Comparison of ENCODE assay signal across 8 cellular contexts in genomic region chr17:40287494-40288369, GRCh38. TPM values are rescaled to one million over a fixed set of nuclear protein-coding genes. Genes with fewer than 3 reads are reported as not detected.
DNase-seq lines count a peak whose midpoint lies in the region; ATAC-seq and TF ChIP-seq lines count a peak whose summit lies in the region.

Gene CDC6 (plus strand): TSS chr17:40287879. CDS start chr17:40289421, 1,542 bp downstream.

- peaks cover 52% of the 10 kb centered on the region for H3K4me1 Mint-ChIP-seq in activated CD4-positive, alpha-beta T cell treated with anti-CD3 and anti-CD28 coated beads, Interleukin-2, amount 10 ng/mL, durations not matched to agents 7 days and 5 days
- H3K4me1 Mint-ChIP-seq in dendritic cell treated with granulocyte-macrophage colony-stimulating factor and Interleukin-4, amounts not matched to agents 40 ng/mL and 50 ng/mL, for 4 days (ENCODE audit: low read depth), result peaks cover 9% of the 10 kb centered on the region

- H3K4me3 Mint-ChIP-seq in activated CD4-positive, alpha-beta T cell treated with anti-CD3 and anti-CD28 coated beads, Interleukin-2, amount 10 ng/mL, durations not matched to agents 7 days and 5 days, result peak within 1 kb of the TSS; percentile 99
- H3K4me3 Mint-ChIP-seq in dendritic cell treated with granulocyte-macrophage colony-stimulating factor and Interleukin-4, amounts not matched to agents 40 ng/mL and 50 ng/mL, for 4 days, result peak within 1 kb of the TSS; percentile 98

- H4K20me1 ChIP-seq in BLaER1, result peaks cover 11% of the 10 kb centered on the region; the same call in 1 of the 2 replicates

- H3K9me3 ChIP-seq in BLaER1 (no peaks in the 10 kb centered on the region), left lung (no peaks in the 10 kb centered on the region)

- peak within 1 kb of the TSS; percentile 97 for H3K9ac ChIP-seq in BLaER1

- CTCF ChIA-PET in activated CD4-positive, alpha-beta T cell treated with anti-CD3 and anti-CD28 coated beads, Interleukin-2, amount 10 ng/mL, durations not matched to agents 7 days and 5 days (lab: Charles Lee), result interaction anchor here (0.6 to 1.6 kb wide), 8 partner anchors 17 to 307 kb away, joined by 3 to 6 read pairs (median 4); partner anchors contain the start of gene PSMD3

- intact Hi-C loops in dendritic cell treated with granulocyte-macrophage colony-stimulating factor and Interleukin-4, amounts not matched to agents 40 ng/mL and 50 ng/mL, for 4 days (cut with micrococcal nuclease), result loop anchor here (2.0 kb wide), 1 partner anchor 69 kb away; the partner anchor contains the start of gene WIPF2
- intact Hi-C loops in left lung (cut with DNase I), result loop anchor here in 1 of 2 donors (5.0 kb wide), 1 partner anchor 80 kb away; no protein-coding TSS in a partner anchor

- peak within 1 kb of the TSS; percentile 91 for H3K4me3 ChIP-seq in BLaER1
- peak within 1 kb of the TSS; percentile 54 to 69 for H3K4me3 ChIP-seq in left lung

- ATAC-seq in GM19328 (IDR thresholded peaks at IDR 0.05; ENCODE audit: unreplicated experiment), result peak; percentile 92
- ATAC-seq in HG03520 (IDR thresholded peaks at IDR 0.05; ENCODE audit: unreplicated experiment), result peak; percentile 93
- ATAC-seq in left lung, result peak; percentile 93

- POLR2A ChIA-PET in activated CD4-positive, alpha-beta T cell treated with anti-CD3 and anti-CD28 coated beads, Interleukin-2, amount 10 ng/mL, durations not matched to agents 7 days and 5 days (lab: Charles Lee), result interaction anchor here (0.6 to 1.1 kb wide), 5 partner anchors 13 to 655 kb away, joined by 3 to 4 read pairs (median 3); partner anchors contain the start of gene WIPF2

- DNase-seq in NCI-H69 (lab: John Stamatoyannopoulos, UW) (peak; percentile 98), left lung (peak; percentile 98 to 99)
- peak; percentile 100 for DNase-seq in activated CD4-positive, alpha-beta T cell treated with anti-CD3 and anti-CD28 coated beads, Interleukin-2, amount 10 ng/mL, durations not matched to agents 7 days and 5 days
- peak; percentile 97 to 98 for DNase-seq in stimulated activated CD4-positive, alpha-beta T cell treated with anti-CD3 and anti-CD28 coated beads, Interleukin-2, amount 100 ng/mL, for 48 hours

- H3K36me3 ChIP-seq in BLaER1 (peaks cover 37% of the 10 kb centered on the region), left lung (peaks cover 0 to 12% of the 10 kb centered on the region in 2 donors)

- H3K27ac Mint-ChIP-seq in activated CD4-positive, alpha-beta T cell treated with anti-CD3 and anti-CD28 coated beads, Interleukin-2, amount 10 ng/mL, durations not matched to agents 7 days and 5 days, result peak within 1 kb of the TSS; percentile 99
- H3K27ac Mint-ChIP-seq in dendritic cell treated with granulocyte-macrophage colony-stimulating factor and Interleukin-4, amounts not matched to agents 40 ng/mL and 50 ng/mL, for 4 days, result peak within 1 kb of the TSS; percentile 63

- H3K4me2 ChIP-seq in BLaER1, result peak within 1 kb of the TSS; percentile 94

- peaks cover 32% of the 10 kb centered on the region for H3K36me3 Mint-ChIP-seq in activated CD4-positive, alpha-beta T cell treated with anti-CD3 and anti-CD28 coated beads, Interleukin-2, amount 10 ng/mL, durations not matched to agents 7 days and 5 days (ENCODE audit: low read depth)
- peaks cover 23% of the 10 kb centered on the region for H3K36me3 Mint-ChIP-seq in dendritic cell treated with granulocyte-macrophage colony-stimulating factor and Interleukin-4, amounts not matched to agents 40 ng/mL and 50 ng/mL, for 4 days (ENCODE audit: low read depth)

- H3K27ac ChIP-seq in BLaER1 (peak within 1 kb of the TSS; percentile 93), left lung (peak within 1 kb of the TSS in 1 of 2 donors; percentile 18)

- no peak for TF ChIP-seq CTCF in left lung (IDR thresholded peaks at IDR 0.05)

- no peaks in the 10 kb centered on the region for H3K27me3 Mint-ChIP-seq in activated CD4-positive, alpha-beta T cell treated with anti-CD3 and anti-CD28 coated beads, Interleukin-2, amount 10 ng/mL, durations not matched to agents 7 days and 5 days
- H3K27me3 Mint-ChIP-seq in dendritic cell treated with granulocyte-macrophage colony-stimulating factor and Interleukin-4, amounts not matched to agents 40 ng/mL and 50 ng/mL, for 4 days, result no peaks in the 10 kb centered on the region

- H3K4me1 ChIP-seq in BLaER1, result peaks cover 24% of the 10 kb centered on the region
- peaks cover 9 to 38% of the 10 kb centered on the region in 2 donors for H3K4me1 ChIP-seq in left lung

- H3K9me3 Mint-ChIP-seq in activated CD4-positive, alpha-beta T cell treated with anti-CD3 and anti-CD28 coated beads, Interleukin-2, amount 10 ng/mL, durations not matched to agents 7 days and 5 days, result no peaks in the 10 kb centered on the region
- H3K9me3 Mint-ChIP-seq in dendritic cell treated with granulocyte-macrophage colony-stimulating factor and Interleukin-4, amounts not matched to agents 40 ng/mL and 50 ng/mL, for 4 days, result no peaks in the 10 kb centered on the region

- H3K27me3 ChIP-seq in BLaER1, result no peaks in the 10 kb centered on the region
- no peaks in the 10 kb centered on the region for H3K27me3 ChIP-seq in left lung

RNA-seq across cellular contexts. Expression of gene CDC6, which starts in this region (rescaled TPM):
- 10 to 100 TPM; 81.1 to 98.8 TPM for total RNA-seq in activated CD4-positive, alpha-beta T cell treated with anti-CD3 and anti-CD28 coated beads, Interleukin-2, amount 10 ng/mL, durations not matched to agents 7 days and 5 days
- total RNA-seq in left lung, result 10 to 100 TPM; 12.8 to 24.1 TPM
